ENCODE assay signal across 7 cellular contexts in genomic region chr5:72307573-72307967, GRCh38. TPM values are rescaled to one million over a fixed set of nuclear protein-coding genes. Genes with fewer than 3 reads are reported as not detected.
DNase-seq lines count a peak whose midpoint lies in the region; ATAC-seq, FAIRE-seq and TF ChIP-seq lines count a peak whose summit lies in the region.

No MANE protein-coding gene starts in this region.

- H3K27me3 Mint-ChIP-seq in glutamatergic neuron (ENCODE audit: unreplicated experiment) = no peaks in the 10 kb centered on the region

- H3K4me1 Mint-ChIP-seq in glutamatergic neuron (ENCODE audit: low read depth, unreplicated experiment) = peaks cover 17% of the 10 kb centered on the region

- H3K27ac ChIP-seq in HEK293 (ENCODE audit: extremely low read depth, low read depth, low read length) (peak overlapping the region; percentile 89), VCaP (peak overlapping the region; percentile 80), small intestine (ENCODE audit: low read depth in 1 of 2, low read length in 1 of 2) (peak overlapping the region; percentile 98)

- H3K4me1 ChIP-seq in HEK293 (ENCODE audit: control insufficient read depth, insufficient read depth, low read length) (peaks cover 3% of the 10 kb centered on the region; the same call in 1 of the 2 replicates), small intestine (ENCODE audit: control insufficient read depth in 2 of 2, insufficient read depth in 1 of 2, low read depth in 1 of 2, low read length in 1 of 2) (no peaks in the 10 kb centered on the region)

- no peak for FAIRE-seq in small intestine (lab: Jason Lieb, UNC)

- no peaks in the 10 kb centered on the region for H3K9me3 ChIP-seq in HEK293 (ENCODE audit: control insufficient read depth, insufficient read depth, low read depth, low read length)
- no peaks in the 10 kb centered on the region for H3K9me3 ChIP-seq in small intestine (ENCODE audit: control insufficient read depth, low read depth)

- H3K27me3 ChIP-seq in small intestine (ENCODE audit: control insufficient read depth in 2 of 2, insufficient read depth in 2 of 2, low read length in 2 of 2) = no peaks in the 10 kb centered on the region

- DNase-seq in glutamatergic neuron (no peak), small intestine (no peak), hepatic stellate cell (ENCODE audit: low spot score) (no peak), NCI-H446 treated with DMSO at 0.1 percent for 48 hours (lab: John Stamatoyannopoulos, UW) (no peak)

- no peak for ATAC-seq in activated CD4-positive, CD25-positive, alpha-beta regulatory T cell treated with anti-CD3 and anti-CD28 coated beads, Interleukin-2, amount 50 U/mL, for 24 hours

- H3K27ac Mint-ChIP-seq in glutamatergic neuron (ENCODE audit: unreplicated experiment) = peak overlapping the region; percentile 92

- TF ChIP-seq CTCF in HEK293 (tag by site-specific recombination; IDR thresholded peaks at IDR 0.05) (no peak), VCaP (conservative IDR thresholded peaks at IDR 0.05) (no peak), glutamatergic neuron (IDR thresholded peaks at IDR 0.05; ENCODE audit: partially characterized antibody, unreplicated experiment) (no peak)

- WGBS in small intestine, 3 donors = 3 to 7% (median 3%) methylated on average over 8 of the region's 8 CpGs

- H3K9me3 Mint-ChIP-seq in glutamatergic neuron (ENCODE audit: unreplicated experiment) = peaks cover 5% of the 10 kb centered on the region

- peak overlapping the region; percentile 88 for H3K4me3 Mint-ChIP-seq in glutamatergic neuron (ENCODE audit: unreplicated experiment)

- CTCF ChIA-PET in HEK293 (lab: Yijun Ruan, JAX) = interaction anchor here (0.6 to 3.2 kb wide), 15 partner anchors 11 to 525 kb away, joined by 3 to 17 read pairs (median 4); partner anchors contain the start of genes MRPS27 and PTCD2

- H3K4me3 ChIP-seq in HEK293 (ENCODE audit: low read depth, low read length) (peak overlapping the region; percentile 86), small intestine (ENCODE audit: low read depth in 1 of 2, low read length in 2 of 2) (peak overlapping the region; percentile 74)

- H3K36me3 ChIP-seq in HEK293 (ENCODE audit: control insufficient read depth in 2 of 2, insufficient read depth in 1 of 2, low read length in 2 of 2) = peaks cover 18 to 34% of the 10 kb centered on the region in 2 experiments
- H3K36me3 ChIP-seq in small intestine (ENCODE audit: control insufficient read depth in 2 of 2, insufficient read depth in 2 of 2, low read length in 2 of 2) = peaks cover 0 to 2% of the 10 kb centered on the region in 2 donors

- H3K36me3 Mint-ChIP-seq in glutamatergic neuron (ENCODE audit: unreplicated experiment) = no peaks in the 10 kb centered on the region

- POLR2A ChIA-PET in HEK293 (lab: Yijun Ruan, JAX) = interaction anchor here (1.1 to 2.1 kb wide), 4 partner anchors 11 to 141 kb away, joined by 4 to 25 read pairs (median 8); partner anchors contain the start of genes MRPS27 and PTCD2

TF ChIP-seq in HEK293, 187 proteins besides CTCF, POLR2A, EP300 and RAD21:
- TF ChIP-seq ZNF529 (tag by site-specific recombination; IDR thresholded peaks at IDR 0.05; ENCODE audit: insufficient replicate concordance) (no peak), ZNF362 (tag by site-specific recombination; IDR thresholded peaks at IDR 0.05) (no peak), KLF1 (tag by site-specific recombination; IDR thresholded peaks at IDR 0.05) (no peak)

RNA-seq across cellular contexts. Expression of gene MRPS27, which starts 12.5 kb away (rescaled TPM):
- 30.1 TPM for total RNA-seq in glutamatergic neuron (ENCODE audit: unreplicated experiment)
- 10 to 100 TPM; 11.9 to 45.5 (median 13.8) TPM for polyA plus RNA-seq in small intestine

RNA-seq across cellular contexts. Expression of gene PTCD2, which starts 12.6 kb away (rescaled TPM):
- 6.7 TPM for total RNA-seq in glutamatergic neuron (ENCODE audit: unreplicated experiment)
- polyA plus RNA-seq in small intestine = 1 to 10 TPM in 1 of 3 donors, under 1 TPM in 2; 0.67 to 4.7 (median 0.81) TPM
